23 cellular contexts compared by ENCODE assay signal in genomic region chr20:57023007-57023406, GRCh38.
"Had no signal": no experiment of that assay in that cellular context is flagged by ENCODE, and none has a peak within 500 bp of the region (broad histone marks: within the 10 kb centered on the region; RNA-seq: fewer than 3 reads in every experiment).

No MANE protein-coding gene starts in this region.

- H2AFZ ChIP-seq: hepatocyte had no signal

- H3K36me3 ChIP-seq: esophagus muscularis mucosa, gastroesophageal sphincter, heart left ventricle, left lung, lower lobe of right lung had no signal

- DNase-seq: dermis blood vessel endothelial cell; dorsolateral prefrontal cortex; effector CD4-positive, alpha-beta T cell; effector memory CD4-positive, alpha-beta T cell; foreskin keratinocyte; heart left ventricle; hypothalamus; left cardiac atrium; left lung; left ventricle myocardium superior; lower lobe of right lung; mesenchymal stem cell; mucosa of descending colon; naive B cell had no signal

- H3K4me2 ChIP-seq: hepatocyte had no signal

- H3K27ac ChIP-seq: coronary artery, dorsolateral prefrontal cortex, esophagus muscularis mucosa, foreskin keratinocyte, gastroesophageal sphincter, heart left ventricle, hepatocyte, left lung, lower lobe of right lung had no signal

- H3K4me1 ChIP-seq: foreskin keratinocyte, heart left ventricle, left lung, lower lobe of right lung had no signal

- FAIRE-seq: colon, endothelial cell of umbilical vein, frontal cortex, islet of Langerhans, keratinocyte had no signal

- H3K4me3 ChIP-seq: coronary artery, dorsolateral prefrontal cortex, esophagus muscularis mucosa, gastroesophageal sphincter, heart left ventricle, hepatocyte, left lung, lower lobe of right lung, mucosa of descending colon had no signal

- H3K9me3 ChIP-seq: esophagus muscularis mucosa, heart left ventricle, left lung, lower lobe of right lung, mucosa of descending colon had no signal

- ATAC-seq: foreskin keratinocyte, gastroesophageal sphincter, heart left ventricle, left cardiac atrium, left lung, left ventricle myocardium superior, lower lobe of right lung, mucosa of descending colon had no signal

- H3K79me2 ChIP-seq: hepatocyte had no signal
